Comparison of ENCODE assay signal across 8 cellular contexts in genomic region chr11:128482512-128483191, GRCh38.
DNase-seq lines count a peak whose midpoint lies in the region; ATAC-seq and TF ChIP-seq lines count a peak whose summit lies in the region.

No MANE protein-coding gene starts in this region.

- peak overlapping the region; percentile 78 for H3K4me3 Mint-ChIP-seq in activated naive CD8-positive, alpha-beta T cell treated with anti-CD3 and anti-CD28 coated beads for 36 hours
- peak overlapping the region; percentile 10 to 86 (median 64) for H3K4me3 Mint-ChIP-seq in naive B cell

- H3K36me3 Mint-ChIP-seq in activated naive CD8-positive, alpha-beta T cell treated with anti-CD3 and anti-CD28 coated beads for 36 hours, result peaks cover 92% of the 10 kb centered on the region
- H3K36me3 Mint-ChIP-seq in naive B cell, result peaks cover 78% of the 10 kb centered on the region in 2 donors

- no peak for TF ChIP-seq CTCF in AG09319 (IDR thresholded peaks at IDR 0.05; ENCODE audit: low read depth, low read length)

- no peaks in the 10 kb centered on the region for H3K9me3 Mint-ChIP-seq in activated naive CD8-positive, alpha-beta T cell treated with anti-CD3 and anti-CD28 coated beads for 36 hours
- peaks cover 0 to 4% (median 2%) of the 10 kb centered on the region in 7 donors for H3K9me3 Mint-ChIP-seq in naive B cell

- peaks cover 92% of the 10 kb centered on the region for H3K4me1 Mint-ChIP-seq in activated naive CD8-positive, alpha-beta T cell treated with anti-CD3 and anti-CD28 coated beads for 36 hours
- peaks cover 85 to 92% (median 85%) of the 10 kb centered on the region in 3 donors for H3K4me1 Mint-ChIP-seq in naive B cell

- H3K27ac Mint-ChIP-seq in activated naive CD8-positive, alpha-beta T cell treated with anti-CD3 and anti-CD28 coated beads for 36 hours, result peak overlapping the region; percentile 98
- H3K27ac Mint-ChIP-seq in naive B cell, result peak overlapping the region; percentile 93 to 97 (median 96)

- ATAC-seq in GM19397 (IDR thresholded peaks at IDR 0.05; ENCODE audit: unreplicated experiment), result peak; percentile 42
- ATAC-seq in HG03520 (IDR thresholded peaks at IDR 0.05; ENCODE audit: unreplicated experiment), result peak; percentile 51
- no peak for ATAC-seq in naive B cell (ENCODE audit: low read depth in 2 of 2)

- H3K27me3 Mint-ChIP-seq in activated naive CD8-positive, alpha-beta T cell treated with anti-CD3 and anti-CD28 coated beads for 36 hours, result no peaks in the 10 kb centered on the region
- H3K27me3 Mint-ChIP-seq in naive B cell, result no peaks in the 10 kb centered on the region

- peak; percentile 70 for DNase-seq in AG09319 (ENCODE audit: extremely low read depth, low read depth)
- DNase-seq in activated naive CD8-positive, alpha-beta T cell treated with anti-CD3 and anti-CD28 coated beads for 36 hours, result peak; percentile 63
- DNase-seq in naive B cell, result no peak
- DNase-seq in NCI-H187 treated with DMSO at 0.1 percent for 48 hours (lab: John Stamatoyannopoulos, UW), result no peak
- no peak for DNase-seq in Ammon's horn (ENCODE audit: low spot score)
- no peak for DNase-seq in NCI-H345 treated with DMSO at 0.1 percent for 48 hours (lab: John Stamatoyannopoulos, UW; ENCODE audit: unreplicated experiment)

Comparison
In these comparisons a context has a peak if more than half of its experiments do, and no peak if none do; other contexts are left out.
1. DNase-seq: peak in AG09319 (single experiment) and activated naive CD8-positive, alpha-beta T cell treated with anti-CD3 and anti-CD28 coated beads for 36 hours (single experiment); none in naive B cell (single experiment), NCI-H187 treated with DMSO at 0.1 percent for 48 hours (single experiment), Ammon's horn (single experiment) and NCI-H345 treated with DMSO at 0.1 percent for 48 hours (single experiment).
2. ATAC-seq: peak in GM19397 (single experiment) and HG03520 (single experiment); none in naive B cell (0 of 2).